In the genomic region with DNA sequence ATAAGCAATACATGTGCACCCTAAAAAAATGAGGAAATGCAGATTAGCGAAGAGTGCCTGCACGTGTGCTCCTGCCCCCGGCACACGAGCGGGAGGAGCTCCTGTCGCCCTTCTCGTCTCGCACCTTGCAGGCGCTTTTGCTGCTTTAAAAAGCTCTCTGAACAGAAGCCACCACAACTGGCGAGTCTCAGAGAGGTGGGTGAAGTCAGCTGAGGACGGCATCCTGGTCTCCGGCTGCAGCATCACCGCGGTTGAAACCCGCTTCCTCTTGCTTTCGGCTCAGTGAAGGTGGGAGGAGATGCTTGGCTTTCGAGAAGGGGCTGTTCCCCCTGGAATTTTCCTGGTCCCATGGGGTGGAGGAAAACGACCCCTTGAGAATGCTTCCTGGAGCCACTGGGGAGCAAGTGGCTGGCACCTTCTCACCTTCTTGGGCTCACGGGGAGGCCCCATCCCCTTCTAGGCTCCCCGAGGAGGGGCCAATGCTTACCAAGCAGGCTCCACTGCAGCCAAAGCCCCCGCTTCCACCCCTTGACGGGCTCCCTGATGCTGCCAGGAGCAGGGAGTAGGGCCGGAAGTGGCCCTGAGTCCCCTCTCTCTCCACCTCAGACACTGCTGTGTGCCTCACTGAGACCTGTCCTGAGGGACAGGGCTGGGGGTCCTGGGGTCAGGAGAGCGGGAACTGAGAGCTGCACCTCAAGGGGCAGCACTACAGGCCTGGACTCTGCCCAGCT, we compare ENCODE assay signal across 1 cellular context.
TF ChIP-seq lines count a peak whose summit lies in the region.

No MANE protein-coding gene starts in this region.

TF ChIP-seq in IMR-90, 13 proteins besides CTCF, POLR2A, EP300 and RAD21:
- no peak for TF ChIP-seq SMC3 (IDR thresholded peaks at IDR 0.05; ENCODE audit: low read depth, low read length)
- no peak for TF ChIP-seq RFX5 (IDR thresholded peaks at IDR 0.05; ENCODE audit: low read depth, low read length)
